Comparison of ENCODE assay signal across 8 cellular contexts in genomic region chr10:31697271-31698168, GRCh38.
DNase-seq lines count a peak whose midpoint lies in the region; ATAC-seq and TF ChIP-seq lines count a peak whose summit lies in the region.

No MANE protein-coding gene starts in this region.

- peak overlapping the region; percentile 39 for H3K27ac ChIP-seq in hepatocyte

- H3K9me2 ChIP-seq in hepatocyte (replicated peaks; ENCODE audit: insufficient read depth): no peaks in the 10 kb centered on the region

- H4K20me1 ChIP-seq in hepatocyte (ENCODE audit: insufficient read depth, poor library complexity, severe bottlenecking): no peaks in the 10 kb centered on the region

- peak overlapping the region; percentile 3 for H3K4me2 ChIP-seq in hepatocyte

- H3K4me3 ChIP-seq in hepatocyte (no peak overlapping the region), skeletal muscle cell (ENCODE audit: low read depth, low read length) (peak overlapping the region; percentile 11)

- H3K4me1 ChIP-seq in hepatocyte (ENCODE audit: insufficient read depth): peaks cover 3% of the 10 kb centered on the region

- H3K27me3 ChIP-seq in hepatocyte: no peaks in the 10 kb centered on the region

- no peaks in the 10 kb centered on the region for H3K79me2 ChIP-seq in hepatocyte

- 62% methylated on average over 19 of the region's 19 CpGs for WGBS in hepatocyte (ENCODE audit: low lambda C conversion rate, missing lambda C conversion rate)

- H3K9me3 ChIP-seq in hepatocyte (ENCODE audit: low read depth): no peaks in the 10 kb centered on the region

- DNase-seq in GOT3 (lab: John Stamatoyannopoulos, UW) (peak; percentile 56), amniotic stem cell (lab: John Stamatoyannopoulos, UW) (peak; percentile 73), hepatocyte (ENCODE audit: low spot score) (peak; percentile 48), skeletal muscle cell (ENCODE audit: low read depth) (no peak), SKM-1 (lab: John Stamatoyannopoulos, UW; ENCODE audit: unreplicated experiment) (no peak), NCI-H128 (lab: John Stamatoyannopoulos, UW; ENCODE audit: unreplicated experiment) (no peak), DMS79 treated with DMSO at 0.1 percent for 48 hours (lab: John Stamatoyannopoulos, UW) (no peak)

- TF ChIP-seq CTCF in hepatocyte (IDR thresholded peaks at IDR 0.05; ENCODE audit: poor library complexity): no peak

- no peaks in the 10 kb centered on the region for H3K36me3 ChIP-seq in hepatocyte (replicated peaks; ENCODE audit: insufficient read depth, low read depth)

- no peak for ATAC-seq in HG03378 (IDR thresholded peaks at IDR 0.05; ENCODE audit: unreplicated experiment)

- no peak overlapping the region for H2AFZ ChIP-seq in hepatocyte

Comparison
In these comparisons a context has a peak if more than half of its experiments do, and no peak if none do; other contexts are left out.
1. DNase-seq: peak in GOT3 (single experiment), amniotic stem cell (single experiment) and hepatocyte (single experiment); none in skeletal muscle cell (single experiment), SKM-1 (single experiment), NCI-H128 (single experiment) and DMS79 treated with DMSO at 0.1 percent for 48 hours (single experiment).